In genomic region chr7:48040944-48041664, GRCh38 we compare ENCODE assay signal across 20 cellular contexts. TPM values are rescaled to one million over a fixed set of nuclear protein-coding genes. Genes with fewer than 3 reads are reported as not detected.
DNase-seq lines count a peak whose midpoint lies in the region; ATAC-seq and TF ChIP-seq lines count a peak whose summit lies in the region.
"Had no signal": no experiment of that assay in that cellular context is flagged by ENCODE, and none has a peak within 500 bp of the region (broad histone marks: within the 10 kb centered on the region; RNA-seq: fewer than 3 reads in every experiment).

No MANE protein-coding gene starts in this region.

- H3K27me3 ChIP-seq in HUES6 (ENCODE audit: control insufficient read depth, insufficient read depth, low read length) (peaks cover 16% of the 10 kb centered on the region), esophagus muscularis mucosa (peaks cover 0 to 2% (median under 1%) of the 10 kb centered on the region in 4 donors)

- CTCF ChIA-PET in WTC11 (lab: Charles Lee), result interaction anchor here (1.4 kb wide), 1 partner anchor 69 kb away, joined by 4 read pairs; no protein-coding TSS in a partner anchor

- intact Hi-C loops in esophagus muscularis mucosa (cut with DNase I), result no loop called here

- ATAC-seq in WTC11 (peak; percentile 10; the same call in 1 of the 2 replicates), HG02884 (IDR thresholded peaks at IDR 0.05; ENCODE audit: unreplicated experiment) (no peak), GM21390 (IDR thresholded peaks at IDR 0.05; ENCODE audit: unreplicated experiment) (no peak)
- ATAC-seq: body of pancreas had no signal

- no peaks in the 10 kb centered on the region for H3K36me3 Mint-ChIP-seq in WTC11
- H3K36me3 Mint-ChIP-seq: IgD-negative memory B cell had no signal

- H3K4me1 Mint-ChIP-seq in WTC11, result peaks cover 63% of the 10 kb centered on the region
- H3K4me1 Mint-ChIP-seq: IgD-negative memory B cell had no signal

- TF ChIP-seq POLR2A in esophagus muscularis mucosa (IDR thresholded peaks at IDR 0.05; ENCODE audit: low read depth), result no peak

- no peak for TF ChIP-seq EP300 in esophagus muscularis mucosa (IDR thresholded peaks at IDR 0.05)

- H3K4me3 ChIP-seq in HUES6 (ENCODE audit: low read depth, low read length), result no peak overlapping the region
- no peak overlapping the region for H3K4me3 ChIP-seq in esophagus muscularis mucosa
- H3K4me3 ChIP-seq: body of pancreas, PC-9, spleen, transverse colon had no signal

- peak overlapping the region; percentile 50; the same call in 1 of the 2 replicates for H3K27ac ChIP-seq in HUES6 (ENCODE audit: low read depth, low read length)
- H3K27ac ChIP-seq in esophagus muscularis mucosa (replicated peaks in 1 of 4), result no peak overlapping the region
- H3K27ac ChIP-seq: body of pancreas, PC-9, spleen, transverse colon had no signal

- H3K27me3 Mint-ChIP-seq in WTC11 (ENCODE audit: low read depth), result peaks cover 20% of the 10 kb centered on the region

- no peaks in the 10 kb centered on the region for H3K36me3 ChIP-seq in HUES6 (ENCODE audit: control insufficient read depth, insufficient read depth, low read length)
- H3K36me3 ChIP-seq in esophagus muscularis mucosa, result no peaks in the 10 kb centered on the region
- H3K36me3 ChIP-seq: spleen, transverse colon had no signal

- DNase-seq in EL, result peak; percentile 16
- no peak for DNase-seq in WTC11 (ENCODE audit: low spot score)
- DNase-seq in kidney tubule cell (ENCODE audit: low spot score), result peak; percentile 34
- no peak for DNase-seq in NCI-H1105 treated with DMSO at 0.1 percent for 48 hours (lab: John Stamatoyannopoulos, UW)
- DNase-seq in esophagus muscularis mucosa (ENCODE audit: extremely low spot score), result no peak
- DNase-seq: activated gamma-delta T cell treated with Interleukin-2 at 50 U/mL for 16 hours, body of pancreas, NCI-H2171, NCI-H774, PC-9, spleen, transverse colon had no signal

- POLR2A ChIA-PET in WTC11 (lab: Charles Lee), result no interaction called here

- 94% methylated on average over 18 of the region's 18 CpGs for WGBS in esophagus muscularis mucosa

- H3K9me3 ChIP-seq in HUES6 (ENCODE audit: control insufficient read depth, insufficient read depth, low read depth, low read length) (no peaks in the 10 kb centered on the region), esophagus muscularis mucosa (no peaks in the 10 kb centered on the region)
- H3K9me3 ChIP-seq: body of pancreas, spleen, transverse colon had no signal

- no peak overlapping the region for H3K27ac Mint-ChIP-seq in WTC11
- H3K27ac Mint-ChIP-seq: B cell had no signal

- H3K9ac ChIP-seq in HUES6 (ENCODE audit: low read length), result peak overlapping the region; percentile 49

- H3K4me3 Mint-ChIP-seq in WTC11, result no peak overlapping the region
- H3K4me3 Mint-ChIP-seq: B cell had no signal

- peaks cover 65% of the 10 kb centered on the region for H3K4me1 ChIP-seq in HUES6 (ENCODE audit: control insufficient read depth, insufficient read depth, low read length)
- H3K4me1 ChIP-seq in esophagus muscularis mucosa, result peaks cover 2 to 3% (median 3%) of the 10 kb centered on the region in 4 donors

- no peaks in the 10 kb centered on the region for H3K9me3 Mint-ChIP-seq in WTC11
- H3K9me3 Mint-ChIP-seq: IgD-negative memory B cell had no signal

- TF ChIP-seq CTCF in WTC11 (IDR thresholded peaks at IDR 0.05) (no peak), esophagus muscularis mucosa (IDR thresholded peaks at IDR 0.05) (no peak)

TF ChIP-seq in WTC11, 78 proteins besides CTCF, POLR2A, EP300 and RAD21:
- no peak for TF ChIP-seq MYBL2 (CRISPR knock-in tag; IDR thresholded peaks at IDR 0.05)
- TF ChIP-seq SP1 (CRISPR knock-in tag; conservative IDR thresholded peaks at IDR 0.05), result no peak
- TF ChIP-seq RORB (CRISPR knock-in tag; IDR thresholded peaks at IDR 0.05), result no peak
- no peak for TF ChIP-seq HMGA2 (CRISPR knock-in tag; IDR thresholded peaks at IDR 0.05)
- TF ChIP-seq ATF2 (CRISPR knock-in tag; IDR thresholded peaks at IDR 0.05; ENCODE audit: borderline replicate concordance, low read depth), result no peak
- no peak for TF ChIP-seq ZNF512 (CRISPR knock-in tag; IDR thresholded peaks at IDR 0.05; ENCODE audit: borderline replicate concordance)
- TF ChIP-seq ATF6 (CRISPR knock-in tag; IDR thresholded peaks at IDR 0.05), result no peak
- no peak for TF ChIP-seq KAT7 (CRISPR knock-in tag; IDR thresholded peaks at IDR 0.05; ENCODE audit: borderline replicate concordance)
- no peak for TF ChIP-seq ZNF425 (CRISPR knock-in tag; conservative IDR thresholded peaks at IDR 0.05)

RNA-seq across cellular contexts. Expression of gene C7orf57, which starts 5.8 kb away (rescaled TPM):
- total RNA-seq in WTC11 (2021) (0.39 to 0.90 TPM (median 0.60 TPM) in 3 replicates), esophagus muscularis mucosa (not detected)
- total RNA-seq: B cell, posterior vena cava, spleen, transverse colon had no signal

RNA-seq across cellular contexts. Expression of gene SUN3, which starts 12.2 kb away (rescaled TPM):
- not detected in 3 replicates for total RNA-seq in WTC11 (2021)
- total RNA-seq in esophagus muscularis mucosa, result not detected
- total RNA-seq: activated CD8-positive, alpha-beta memory T cell treated with anti-CD3 and anti-CD28 coated beads for 36 hours; B cell; body of pancreas; lower leg skin; posterior vena cava; spleen; transverse colon had no signal

RNA-seq across cellular contexts. Expression of gene UPP1, which starts 48.0 kb away (rescaled TPM):
- total RNA-seq in WTC11 (2021) (34.6 to 55.6 TPM (median 37.7 TPM) in 3 replicates), esophagus muscularis mucosa (10 to 100 TPM in 3 of 4 donors, 1 to 10 TPM in 1; 7.1 to 26.8 (median 10.6) TPM)

Comparison
In these comparisons a context has a peak if more than half of its experiments do, and no peak if none do; other contexts are left out.
1. DNase-seq: peak in EL (single experiment) and kidney tubule cell (single experiment); none in WTC11 (single experiment), NCI-H1105 treated with DMSO at 0.1 percent for 48 hours (single experiment) and esophagus muscularis mucosa (single experiment).